In the genomic region with DNA sequence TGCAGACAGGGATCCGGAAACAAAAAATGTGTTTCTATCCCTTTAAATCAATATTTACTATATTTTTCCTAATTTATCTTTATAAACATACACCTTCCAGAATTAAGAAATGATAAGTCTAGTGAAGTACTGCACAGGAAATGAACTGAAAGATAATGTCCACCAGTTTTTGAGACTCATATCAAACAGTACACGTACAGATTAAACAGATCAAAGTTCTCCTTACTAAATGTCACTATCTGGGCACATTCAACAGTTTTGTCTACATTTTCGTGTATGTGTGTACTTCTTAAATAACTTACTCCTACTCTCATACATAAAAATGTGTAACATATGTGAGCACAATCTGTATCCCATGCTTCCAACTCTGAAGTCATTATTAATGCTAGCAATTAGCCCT, we compare ENCODE assay signal across 3 cellular contexts.
A peak's percentile ranks its signal among the peaks of the same experiment; 100 is the strongest.
TF ChIP-seq lines count a peak whose summit lies in the region.

No MANE protein-coding gene starts in this region.

TF ChIP-seq in liver, 16 proteins besides CTCF, POLR2A, EP300 and RAD21:
- TF ChIP-seq TAF1 (conservative IDR thresholded peaks at IDR 0.05): no peak
- peak; percentile 23 for TF ChIP-seq YY1 (IDR thresholded peaks at IDR 0.05)
- no peak for TF ChIP-seq JUND (IDR thresholded peaks at IDR 0.05)
- TF ChIP-seq HNF4A (conservative IDR thresholded peaks at IDR 0.05): peak; percentile 45 to 47
TF ChIP-seq in liver: peak in this region for 2.

TF ChIP-seq in HepG2, 621 proteins besides CTCF, POLR2A, EP300 and RAD21:
- TF ChIP-seq, protein P1, sequence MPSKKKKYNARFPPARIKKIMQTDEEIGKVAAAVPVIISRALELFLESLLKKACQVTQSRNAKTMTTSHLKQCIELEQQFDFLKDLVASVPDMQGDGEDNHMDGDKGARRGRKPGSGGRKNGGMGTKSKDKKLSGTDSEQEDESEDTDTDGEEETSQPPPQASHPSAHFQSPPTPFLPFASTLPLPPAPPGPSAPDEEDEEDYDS (CRISPR knock-in tag; IDR thresholded peaks at IDR 0.05): no peak
- no peak for TF ChIP-seq CBFB (CRISPR knock-in tag; IDR thresholded peaks at IDR 0.05)
- no peak for TF ChIP-seq ZNF431 (CRISPR knock-in tag; IDR thresholded peaks at IDR 0.05; ENCODE audit: borderline replicate concordance, low read depth)
- TF ChIP-seq ZNF589 (CRISPR knock-in tag; conservative IDR thresholded peaks at IDR 0.05): no peak
- TF ChIP-seq, protein P2, sequence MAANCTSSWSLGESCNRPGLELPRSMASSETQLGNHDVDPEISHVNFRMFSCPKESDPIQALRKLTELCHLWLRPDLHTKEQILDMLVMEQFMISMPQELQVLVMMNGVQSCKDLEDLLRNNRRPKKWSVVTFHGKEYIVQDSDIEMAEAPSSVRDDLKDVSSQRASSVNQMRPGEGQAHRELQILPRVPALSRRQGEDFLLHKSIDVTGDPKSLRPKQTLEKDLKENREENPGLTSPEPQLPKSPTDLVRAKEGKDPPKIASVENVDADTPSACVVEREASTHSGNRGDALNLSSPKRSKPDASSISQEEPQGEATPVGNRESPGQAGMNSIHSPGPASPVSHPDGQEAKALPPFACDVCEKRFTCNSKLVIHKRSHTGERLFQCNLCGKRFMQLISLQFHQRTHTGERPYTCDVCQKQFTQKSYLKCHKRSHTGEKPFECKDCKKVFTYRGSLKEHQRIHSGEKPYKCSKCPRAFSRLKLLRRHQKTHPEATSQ (CRISPR knock-in tag; IDR thresholded peaks at IDR 0.05; ENCODE audit: borderline replicate concordance): no peak
- TF ChIP-seq, protein P3, sequence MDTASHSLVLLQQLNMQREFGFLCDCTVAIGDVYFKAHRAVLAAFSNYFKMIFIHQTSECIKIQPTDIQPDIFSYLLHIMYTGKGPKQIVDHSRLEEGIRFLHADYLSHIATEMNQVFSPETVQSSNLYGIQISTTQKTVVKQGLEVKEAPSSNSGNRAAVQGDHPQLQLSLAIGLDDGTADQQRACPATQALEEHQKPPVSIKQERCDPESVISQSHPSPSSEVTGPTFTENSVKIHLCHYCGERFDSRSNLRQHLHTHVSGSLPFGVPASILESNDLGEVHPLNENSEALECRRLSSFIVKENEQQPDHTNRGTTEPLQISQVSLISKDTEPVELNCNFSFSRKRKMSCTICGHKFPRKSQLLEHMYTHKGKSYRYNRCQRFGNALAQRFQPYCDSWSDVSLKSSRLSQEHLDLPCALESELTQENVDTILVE (CRISPR knock-in tag; IDR thresholded peaks at IDR 0.05): no peak
- TF ChIP-seq, protein P4, sequence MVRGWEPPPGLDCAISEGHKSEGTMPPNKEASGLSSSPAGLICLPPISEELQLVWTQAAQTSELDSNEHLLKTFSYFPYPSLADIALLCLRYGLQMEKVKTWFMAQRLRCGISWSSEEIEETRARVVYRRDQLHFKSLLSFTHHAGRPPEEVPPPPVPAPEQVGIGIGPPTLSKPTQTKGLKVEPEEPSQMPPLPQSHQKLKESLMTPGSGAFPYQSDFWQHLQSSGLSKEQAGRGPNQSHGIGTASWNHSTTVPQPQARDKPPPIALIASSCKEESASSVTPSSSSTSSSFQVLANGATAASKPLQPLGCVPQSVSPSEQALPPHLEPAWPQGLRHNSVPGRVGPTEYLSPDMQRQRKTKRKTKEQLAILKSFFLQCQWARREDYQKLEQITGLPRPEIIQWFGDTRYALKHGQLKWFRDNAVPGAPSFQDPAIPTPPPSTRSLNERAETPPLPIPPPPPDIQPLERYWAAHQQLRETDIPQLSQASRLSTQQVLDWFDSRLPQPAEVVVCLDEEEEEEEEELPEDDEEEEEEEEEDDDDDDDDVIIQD (CRISPR knock-in tag; IDR thresholded peaks at IDR 0.05; ENCODE audit: low read depth): no peak
- TF ChIP-seq, protein P5, sequence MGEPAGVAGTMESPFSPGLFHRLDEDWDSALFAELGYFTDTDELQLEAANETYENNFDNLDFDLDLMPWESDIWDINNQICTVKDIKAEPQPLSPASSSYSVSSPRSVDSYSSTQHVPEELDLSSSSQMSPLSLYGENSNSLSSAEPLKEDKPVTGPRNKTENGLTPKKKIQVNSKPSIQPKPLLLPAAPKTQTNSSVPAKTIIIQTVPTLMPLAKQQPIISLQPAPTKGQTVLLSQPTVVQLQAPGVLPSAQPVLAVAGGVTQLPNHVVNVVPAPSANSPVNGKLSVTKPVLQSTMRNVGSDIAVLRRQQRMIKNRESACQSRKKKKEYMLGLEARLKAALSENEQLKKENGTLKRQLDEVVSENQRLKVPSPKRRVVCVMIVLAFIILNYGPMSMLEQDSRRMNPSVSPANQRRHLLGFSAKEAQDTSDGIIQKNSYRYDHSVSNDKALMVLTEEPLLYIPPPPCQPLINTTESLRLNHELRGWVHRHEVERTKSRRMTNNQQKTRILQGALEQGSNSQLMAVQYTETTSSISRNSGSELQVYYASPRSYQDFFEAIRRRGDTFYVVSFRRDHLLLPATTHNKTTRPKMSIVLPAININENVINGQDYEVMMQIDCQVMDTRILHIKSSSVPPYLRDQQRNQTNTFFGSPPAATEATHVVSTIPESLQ (CRISPR knock-in tag; conservative IDR thresholded peaks at IDR 0.05): no peak
- TF ChIP-seq NCOR1 (IDR thresholded peaks at IDR 0.05; ENCODE audit: borderline replicate concordance, low read length): no peak
- no peak for TF ChIP-seq NFIC (IDR thresholded peaks at IDR 0.05; ENCODE audit: low read length)
- no peak for TF ChIP-seq ZNF703 (CRISPR knock-in tag; IDR thresholded peaks at IDR 0.05; ENCODE audit: borderline replicate concordance)
- TF ChIP-seq ZNF652 (CRISPR knock-in tag; IDR thresholded peaks at IDR 0.05; ENCODE audit: borderline replicate concordance, low read depth): no peak
TF ChIP-seq in HepG2: peak in this region for 0.

TF ChIP-seq in GM12878, 131 proteins besides CTCF, POLR2A, EP300 and RAD21:
- no peak for TF ChIP-seq RUNX3 (IDR thresholded peaks at IDR 0.05; ENCODE audit: low read length)
- no peak for TF ChIP-seq CREM (IDR thresholded peaks at IDR 0.05; ENCODE audit: low read depth)
- TF ChIP-seq MEF2A (IDR thresholded peaks at IDR 0.05; ENCODE audit: insufficient read depth, low read depth, low read length): no peak
- TF ChIP-seq, protein P6, sequence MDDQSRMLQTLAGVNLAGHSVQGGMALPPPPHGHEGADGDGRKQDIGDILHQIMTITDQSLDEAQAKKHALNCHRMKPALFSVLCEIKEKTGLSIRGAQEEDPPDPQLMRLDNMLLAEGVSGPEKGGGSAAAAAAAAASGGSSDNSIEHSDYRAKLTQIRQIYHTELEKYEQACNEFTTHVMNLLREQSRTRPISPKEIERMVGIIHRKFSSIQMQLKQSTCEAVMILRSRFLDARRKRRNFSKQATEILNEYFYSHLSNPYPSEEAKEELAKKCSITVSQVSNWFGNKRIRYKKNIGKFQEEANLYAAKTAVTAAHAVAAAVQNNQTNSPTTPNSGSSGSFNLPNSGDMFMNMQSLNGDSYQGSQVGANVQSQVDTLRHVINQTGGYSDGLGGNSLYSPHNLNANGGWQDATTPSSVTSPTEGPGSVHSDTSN (IDR thresholded peaks at IDR 0.05; ENCODE audit: insufficient replicate concordance, low read depth, low read length): no peak
- TF ChIP-seq, protein P7, sequence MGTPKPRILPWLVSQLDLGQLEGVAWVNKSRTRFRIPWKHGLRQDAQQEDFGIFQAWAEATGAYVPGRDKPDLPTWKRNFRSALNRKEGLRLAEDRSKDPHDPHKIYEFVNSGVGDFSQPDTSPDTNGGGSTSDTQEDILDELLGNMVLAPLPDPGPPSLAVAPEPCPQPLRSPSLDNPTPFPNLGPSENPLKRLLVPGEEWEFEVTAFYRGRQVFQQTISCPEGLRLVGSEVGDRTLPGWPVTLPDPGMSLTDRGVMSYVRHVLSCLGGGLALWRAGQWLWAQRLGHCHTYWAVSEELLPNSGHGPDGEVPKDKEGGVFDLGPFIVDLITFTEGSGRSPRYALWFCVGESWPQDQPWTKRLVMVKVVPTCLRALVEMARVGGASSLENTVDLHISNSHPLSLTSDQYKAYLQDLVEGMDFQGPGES (IDR thresholded peaks at IDR 0.05): no peak
- TF ChIP-seq SMC3 (IDR thresholded peaks at IDR 0.05; ENCODE audit: borderline replicate concordance, low read length): no peak
- no peak for TF ChIP-seq FOS (IDR thresholded peaks at IDR 0.05; ENCODE audit: borderline replicate concordance, extremely low read depth, insufficient read length)
- TF ChIP-seq TBL1XR1 (IDR thresholded peaks at IDR 0.05; ENCODE audit: low read depth, low read length): no peak
- TF ChIP-seq STAT3 (IDR thresholded peaks at IDR 0.05; ENCODE audit: low read depth, low read length): no peak
- no peak for TF ChIP-seq ETV6 (conservative IDR thresholded peaks at IDR 0.05 in 1 of 2, IDR thresholded peaks at IDR 0.05 in 1 of 2; ENCODE audit: borderline replicate concordance in 1 of 2, low read depth in 1 of 2)
- no peak for TF ChIP-seq DPF2 (IDR thresholded peaks at IDR 0.05)
- TF ChIP-seq, protein P8, sequence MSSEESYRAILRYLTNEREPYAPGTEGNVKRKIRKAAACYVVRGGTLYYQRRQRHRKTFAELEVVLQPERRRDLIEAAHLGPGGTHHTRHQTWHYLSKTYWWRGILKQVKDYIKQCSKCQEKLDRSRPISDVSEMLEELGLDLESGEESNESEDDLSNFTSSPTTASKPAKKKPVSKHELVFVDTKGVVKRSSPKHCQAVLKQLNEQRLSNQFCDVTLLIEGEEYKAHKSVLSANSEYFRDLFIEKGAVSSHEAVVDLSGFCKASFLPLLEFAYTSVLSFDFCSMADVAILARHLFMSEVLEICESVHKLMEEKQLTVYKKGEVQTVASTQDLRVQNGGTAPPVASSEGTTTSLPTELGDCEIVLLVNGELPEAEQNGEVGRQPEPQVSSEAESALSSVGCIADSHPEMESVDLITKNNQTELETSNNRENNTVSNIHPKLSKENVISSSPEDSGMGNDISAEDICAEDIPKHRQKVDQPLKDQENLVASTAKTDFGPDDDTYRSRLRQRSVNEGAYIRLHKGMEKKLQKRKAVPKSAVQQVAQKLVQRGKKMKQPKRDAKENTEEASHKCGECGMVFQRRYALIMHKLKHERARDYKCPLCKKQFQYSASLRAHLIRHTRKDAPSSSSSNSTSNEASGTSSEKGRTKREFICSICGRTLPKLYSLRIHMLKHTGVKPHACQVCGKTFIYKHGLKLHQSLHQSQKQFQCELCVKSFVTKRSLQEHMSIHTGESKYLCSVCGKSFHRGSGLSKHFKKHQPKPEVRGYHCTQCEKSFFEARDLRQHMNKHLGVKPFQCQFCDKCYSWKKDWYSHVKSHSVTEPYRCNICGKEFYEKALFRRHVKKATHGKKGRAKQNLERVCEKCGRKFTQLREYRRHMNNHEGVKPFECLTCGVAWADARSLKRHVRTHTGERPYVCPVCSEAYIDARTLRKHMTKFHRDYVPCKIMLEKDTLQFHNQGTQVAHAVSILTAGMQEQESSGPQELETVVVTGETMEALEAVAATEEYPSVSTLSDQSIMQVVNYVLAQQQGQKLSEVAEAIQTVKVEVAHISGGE (CRISPR knock-in tag; IDR thresholded peaks at IDR 0.05): no peak
- TF ChIP-seq, protein P9, sequence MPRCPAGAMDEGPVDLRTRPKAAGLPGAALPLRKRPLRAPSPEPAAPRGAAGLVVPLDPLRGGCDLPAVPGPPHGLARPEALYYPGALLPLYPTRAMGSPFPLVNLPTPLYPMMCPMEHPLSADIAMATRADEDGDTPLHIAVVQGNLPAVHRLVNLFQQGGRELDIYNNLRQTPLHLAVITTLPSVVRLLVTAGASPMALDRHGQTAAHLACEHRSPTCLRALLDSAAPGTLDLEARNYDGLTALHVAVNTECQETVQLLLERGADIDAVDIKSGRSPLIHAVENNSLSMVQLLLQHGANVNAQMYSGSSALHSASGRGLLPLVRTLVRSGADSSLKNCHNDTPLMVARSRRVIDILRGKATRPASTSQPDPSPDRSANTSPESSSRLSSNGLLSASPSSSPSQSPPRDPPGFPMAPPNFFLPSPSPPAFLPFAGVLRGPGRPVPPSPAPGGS (IDR thresholded peaks at IDR 0.05; ENCODE audit: borderline replicate concordance, insufficient read depth, low read depth, low read length, poor library complexity, severe bottlenecking): no peak
- TF ChIP-seq, protein P10, sequence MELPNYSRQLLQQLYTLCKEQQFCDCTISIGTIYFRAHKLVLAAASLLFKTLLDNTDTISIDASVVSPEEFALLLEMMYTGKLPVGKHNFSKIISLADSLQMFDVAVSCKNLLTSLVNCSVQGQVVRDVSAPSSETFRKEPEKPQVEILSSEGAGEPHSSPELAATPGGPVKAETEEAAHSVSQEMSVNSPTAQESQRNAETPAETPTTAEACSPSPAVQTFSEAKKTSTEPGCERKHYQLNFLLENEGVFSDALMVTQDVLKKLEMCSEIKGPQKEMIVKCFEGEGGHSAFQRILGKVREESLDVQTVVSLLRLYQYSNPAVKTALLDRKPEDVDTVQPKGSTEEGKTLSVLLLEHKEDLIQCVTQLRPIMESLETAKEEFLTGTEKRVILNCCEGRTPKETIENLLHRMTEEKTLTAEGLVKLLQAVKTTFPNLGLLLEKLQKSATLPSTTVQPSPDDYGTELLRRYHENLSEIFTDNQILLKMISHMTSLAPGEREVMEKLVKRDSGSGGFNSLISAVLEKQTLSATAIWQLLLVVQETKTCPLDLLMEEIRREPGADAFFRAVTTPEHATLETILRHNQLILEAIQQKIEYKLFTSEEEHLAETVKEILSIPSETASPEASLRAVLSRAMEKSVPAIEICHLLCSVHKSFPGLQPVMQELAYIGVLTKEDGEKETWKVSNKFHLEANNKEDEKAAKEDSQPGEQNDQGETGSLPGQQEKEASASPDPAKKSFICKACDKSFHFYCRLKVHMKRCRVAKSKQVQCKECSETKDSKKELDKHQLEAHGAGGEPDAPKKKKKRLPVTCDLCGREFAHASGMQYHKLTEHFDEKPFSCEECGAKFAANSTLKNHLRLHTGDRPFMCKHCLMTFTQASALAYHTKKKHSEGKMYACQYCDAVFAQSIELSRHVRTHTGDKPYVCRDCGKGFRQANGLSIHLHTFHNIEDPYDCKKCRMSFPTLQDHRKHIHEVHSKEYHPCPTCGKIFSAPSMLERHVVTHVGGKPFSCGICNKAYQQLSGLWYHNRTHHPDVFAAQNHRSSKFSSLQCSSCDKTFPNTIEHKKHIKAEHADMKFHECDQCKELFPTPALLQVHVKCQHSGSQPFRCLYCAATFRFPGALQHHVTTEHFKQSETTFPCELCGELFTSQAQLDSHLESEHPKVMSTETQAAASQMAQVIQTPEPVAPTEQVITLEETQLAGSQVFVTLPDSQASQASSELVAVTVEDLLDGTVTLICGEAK (IDR thresholded peaks at IDR 0.05; ENCODE audit: borderline replicate concordance): no peak
- no peak for TF ChIP-seq MTA2 (IDR thresholded peaks at IDR 0.05; ENCODE audit: low read depth)
